In genomic region chr11:68213135-68213515, GRCh38 we compare ENCODE assay signal across 8 cellular contexts. TPM values are rescaled to one million over a fixed set of nuclear protein-coding genes. Genes with fewer than 3 reads are reported as not detected.
A peak's percentile ranks its signal among the peaks of the same experiment; 100 is the strongest.
DNase-seq lines count a peak whose midpoint lies in the region; ATAC-seq and TF ChIP-seq lines count a peak whose summit lies in the region.

Gene KMT5B, minus strand, starts transcription at chr11:68213296. Its CDS starts 23,220 bp downstream, at chr11:68190076.

- intact Hi-C loops in activated CD8-positive, alpha-beta T cell treated with anti-CD3 and anti-CD28 coated beads for 36 hours (cut with micrococcal nuclease) = no loop called here
- intact Hi-C loops in naive thymus-derived CD4-positive, alpha-beta T cell (cut with micrococcal nuclease) = loop anchor here (1.0 to 10.0 kb wide), 6 partner anchors 59 to 408 kb away; partner anchors contain the start of genes PPP6R3 (in 2 of the 2), CHKA (in 1 of the 2), NDUFS8 (in 1 of the 2) and TCIRG1 (in 1 of the 2)

- peak within 1 kb of the TSS; percentile 94 for H3K4me3 ChIP-seq in LNCaP clone FGC (ENCODE audit: low read depth, low read length)
- H3K4me3 ChIP-seq in naive thymus-derived CD4-positive, alpha-beta T cell (ENCODE audit: low read length) = peak within 1 kb of the TSS; percentile 89
- peak within 1 kb of the TSS; percentile 80 to 97 (median 93) for H3K4me3 ChIP-seq in subcutaneous abdominal adipose tissue (ENCODE audit: low read depth in 1 of 5, low read length in 5 of 5)

- POLR2A ChIA-PET in activated CD8-positive, alpha-beta T cell treated with anti-CD3 and anti-CD28 coated beads for 36 hours (lab: Charles Lee) = no interaction called here
- POLR2A ChIA-PET in naive thymus-derived CD4-positive, alpha-beta T cell (lab: Charles Lee) = no interaction called here

- peak within 1 kb of the TSS; percentile 88 for H3K27ac ChIP-seq in naive thymus-derived CD4-positive, alpha-beta T cell (ENCODE audit: low read depth, low read length)
- H3K27ac ChIP-seq in subcutaneous abdominal adipose tissue (ENCODE audit: low read depth, low read length) = peak within 1 kb of the TSS; percentile 80

- peak within 1 kb of the TSS; percentile 82 for H3K27ac Mint-ChIP-seq in activated CD8-positive, alpha-beta T cell treated with anti-CD3 and anti-CD28 coated beads for 36 hours
- peak within 1 kb of the TSS; percentile 87 to 99 (median 95) for H3K27ac Mint-ChIP-seq in naive thymus-derived CD4-positive, alpha-beta T cell

- peak within 1 kb of the TSS; percentile 86 for H3K4me3 Mint-ChIP-seq in activated CD8-positive, alpha-beta T cell treated with anti-CD3 and anti-CD28 coated beads for 36 hours
- H3K4me3 Mint-ChIP-seq in naive thymus-derived CD4-positive, alpha-beta T cell = peak within 1 kb of the TSS; percentile 89 to 98 (median 92)

- peaks cover 2% of the 10 kb centered on the region for H3K36me3 Mint-ChIP-seq in activated CD8-positive, alpha-beta T cell treated with anti-CD3 and anti-CD28 coated beads for 36 hours (ENCODE audit: low read depth)
- H3K36me3 Mint-ChIP-seq in naive thymus-derived CD4-positive, alpha-beta T cell = peaks cover 0 to 5% (median 0%) of the 10 kb centered on the region in 5 donors

- ATAC-seq in GM19328 (IDR thresholded peaks at IDR 0.05; ENCODE audit: unreplicated experiment) = peak; percentile 21
- ATAC-seq in activated CD8-positive, alpha-beta T cell treated with anti-CD3 and anti-CD28 coated beads for 36 hours = peak; percentile 8
- ATAC-seq in esophagus mucosa = no peak
- peak; percentile 41 for ATAC-seq in naive thymus-derived CD4-positive, alpha-beta T cell

- TF ChIP-seq CTCF in LNCaP clone FGC (IDR thresholded peaks at IDR 0.05; ENCODE audit: control insufficient read depth, extremely low read depth, insufficient read depth) = no peak
- TF ChIP-seq CTCF in activated CD8-positive, alpha-beta T cell treated with anti-CD3 and anti-CD28 coated beads for 36 hours (IDR thresholded peaks at IDR 0.05) = no peak

- no peaks in the 10 kb centered on the region for H3K9me3 Mint-ChIP-seq in activated CD8-positive, alpha-beta T cell treated with anti-CD3 and anti-CD28 coated beads for 36 hours
- peaks cover 0 to 22% (median 0%) of the 10 kb centered on the region in 11 donors for H3K9me3 Mint-ChIP-seq in naive thymus-derived CD4-positive, alpha-beta T cell

- CTCF ChIA-PET in activated CD8-positive, alpha-beta T cell treated with anti-CD3 and anti-CD28 coated beads for 36 hours (lab: Charles Lee) = no interaction called here
- CTCF ChIA-PET in naive thymus-derived CD4-positive, alpha-beta T cell (lab: Charles Lee) = no interaction called here

- peaks cover 9% of the 10 kb centered on the region for H3K27me3 Mint-ChIP-seq in activated CD8-positive, alpha-beta T cell treated with anti-CD3 and anti-CD28 coated beads for 36 hours
- peaks cover 0 to 28% (median 0%) of the 10 kb centered on the region in 5 donors for H3K27me3 Mint-ChIP-seq in naive thymus-derived CD4-positive, alpha-beta T cell

- peaks cover 0 to 3% (median 0%) of the 10 kb centered on the region in 3 experiments for H3K36me3 ChIP-seq in naive thymus-derived CD4-positive, alpha-beta T cell (ENCODE audit: control insufficient read depth in 2 of 3, insufficient read depth in 3 of 3, low read length in 3 of 3)
- no peaks in the 10 kb centered on the region for H3K36me3 ChIP-seq in subcutaneous abdominal adipose tissue (ENCODE audit: control insufficient read depth in 5 of 5, insufficient read depth in 5 of 5, low read length in 5 of 5)

- no peaks in the 10 kb centered on the region for H3K27me3 ChIP-seq in naive thymus-derived CD4-positive, alpha-beta T cell (ENCODE audit: control insufficient read depth in 2 of 2, insufficient read depth in 2 of 2, low read length in 2 of 2)
- H3K27me3 ChIP-seq in subcutaneous abdominal adipose tissue (ENCODE audit: control insufficient read depth in 5 of 5, insufficient read depth in 4 of 5, low read length in 5 of 5) = no peaks in the 10 kb centered on the region

- no peaks in the 10 kb centered on the region for H3K9me3 ChIP-seq in naive thymus-derived CD4-positive, alpha-beta T cell (ENCODE audit: control insufficient read depth in 2 of 3, low read length in 3 of 3)
- no peaks in the 10 kb centered on the region for H3K9me3 ChIP-seq in subcutaneous abdominal adipose tissue (ENCODE audit: control insufficient read depth in 5 of 5, low read length in 5 of 5)

- H3K4me1 ChIP-seq in naive thymus-derived CD4-positive, alpha-beta T cell (ENCODE audit: control insufficient read depth in 2 of 2, insufficient read depth in 2 of 2, low read length in 2 of 2) = peaks cover 28 to 30% of the 10 kb centered on the region in 2 donors
- H3K4me1 ChIP-seq in subcutaneous abdominal adipose tissue (ENCODE audit: control insufficient read depth in 5 of 5, insufficient read depth in 5 of 5, low read length in 5 of 5) = peaks cover 11 to 55% (median 47%) of the 10 kb centered on the region in 5 donors

- peaks cover 44% of the 10 kb centered on the region for H3K4me1 Mint-ChIP-seq in activated CD8-positive, alpha-beta T cell treated with anti-CD3 and anti-CD28 coated beads for 36 hours (ENCODE audit: low read depth)
- H3K4me1 Mint-ChIP-seq in naive thymus-derived CD4-positive, alpha-beta T cell = peaks cover 38 to 56% (median 50%) of the 10 kb centered on the region in 7 donors

- H3K9ac ChIP-seq in subcutaneous abdominal adipose tissue (ENCODE audit: low read length in 5 of 5) = peak within 1 kb of the TSS; percentile 39 to 87 (median 84)

- peak; percentile 59 for DNase-seq in AG08396 (ENCODE audit: low spot score)
- DNase-seq in LNCaP clone FGC (ENCODE audit: low read depth) = no peak
- peak; percentile 57 for DNase-seq in activated CD8-positive, alpha-beta T cell treated with anti-CD3 and anti-CD28 coated beads for 36 hours
- peak in 2 of 9 donors; percentile 33 to 69 for DNase-seq in naive thymus-derived CD4-positive, alpha-beta T cell
- no peak for DNase-seq in Ammon's horn (ENCODE audit: low spot score)

RNA-seq across cellular contexts. Expression of gene KMT5B, which starts in this region (rescaled TPM):
- total RNA-seq in activated CD8-positive, alpha-beta T cell treated with anti-CD3 and anti-CD28 coated beads for 36 hours = 10 to 100 TPM; 16.9 to 17.9 TPM
- 23.7 TPM for total RNA-seq in esophagus mucosa
- total RNA-seq in naive thymus-derived CD4-positive, alpha-beta T cell = 10 to 100 TPM; 32.7 to 68.2 (median 43.8) TPM
- polyA plus RNA-seq in naive thymus-derived CD4-positive, alpha-beta T cell = 10 to 100 TPM; 42.2 to 58.6 TPM

Comparison
In these comparisons a context has a peak if more than half of its experiments do, and no peak if none do; other contexts are left out.
1. DNase-seq: peak in AG08396 (single experiment) and activated CD8-positive, alpha-beta T cell treated with anti-CD3 and anti-CD28 coated beads for 36 hours (single experiment); none in LNCaP clone FGC (single experiment) and Ammon's horn (single experiment).
2. Peak in every context shown above with its lines, with median percentiles within 50 percentile points of each other: H3K4me3 ChIP-seq.